ENCODE assay signal across 8 cellular contexts in genomic region chr15:60390931-60391501, GRCh38. TPM values are rescaled to one million over a fixed set of nuclear protein-coding genes. Genes with fewer than 3 reads are reported as not detected.
DNase-seq lines count a peak whose midpoint lies in the region; ATAC-seq and TF ChIP-seq lines count a peak whose summit lies in the region.

No MANE protein-coding gene starts in this region.

- H3K27ac Mint-ChIP-seq in endothelial cell (ENCODE audit: unreplicated experiment): peak overlapping the region; percentile 76
- H3K27ac Mint-ChIP-seq in natural killer cell treated with Interleukin-12 subunit alpha and Interleukin-12 subunit beta and Interleukin-15 and Interleukin-18, amount 100 ng/mL, for 72 hours: peak overlapping the region; percentile 66 to 85

- peaks cover 8% of the 10 kb centered on the region for H3K4me1 ChIP-seq in NT2/D1 (ENCODE audit: insufficient read depth, insufficient read length)

- H3K9me3 Mint-ChIP-seq in endothelial cell (ENCODE audit: unreplicated experiment): no peaks in the 10 kb centered on the region
- H3K9me3 Mint-ChIP-seq in natural killer cell treated with Interleukin-12 subunit alpha and Interleukin-12 subunit beta and Interleukin-15 and Interleukin-18, amount 100 ng/mL, for 72 hours: no peaks in the 10 kb centered on the region

- H3K27me3 ChIP-seq in NT2/D1 (ENCODE audit: insufficient read depth, insufficient read length): no peaks in the 10 kb centered on the region

- H3K4me1 Mint-ChIP-seq in endothelial cell (ENCODE audit: unreplicated experiment): peaks cover 37% of the 10 kb centered on the region
- peaks cover 55 to 68% of the 10 kb centered on the region in 2 donors for H3K4me1 Mint-ChIP-seq in natural killer cell treated with Interleukin-12 subunit alpha and Interleukin-12 subunit beta and Interleukin-15 and Interleukin-18, amount 100 ng/mL, for 72 hours (ENCODE audit: low read depth in 2 of 2)

- no peak overlapping the region for H3K9ac ChIP-seq in NT2/D1 (ENCODE audit: insufficient read length, low read depth)

- no peak for TF ChIP-seq CTCF in endothelial cell (IDR thresholded peaks at IDR 0.05; ENCODE audit: unreplicated experiment)

- H3K27me3 Mint-ChIP-seq in endothelial cell (ENCODE audit: unreplicated experiment): no peaks in the 10 kb centered on the region
- H3K27me3 Mint-ChIP-seq in natural killer cell treated with Interleukin-12 subunit alpha and Interleukin-12 subunit beta and Interleukin-15 and Interleukin-18, amount 100 ng/mL, for 72 hours: no peaks in the 10 kb centered on the region

- DNase-seq in EH (ENCODE audit: low read depth) (peak; percentile 92), NT2/D1 (ENCODE audit: low read depth, low spot score) (peak; percentile 80), endothelial cell (ENCODE audit: low spot score) (no peak), Ammon's horn (ENCODE audit: low spot score) (no peak), NCI-H1092 treated with DMSO at 0.1 percent for 48 hours (lab: John Stamatoyannopoulos, UW) (no peak)
- DNase-seq in natural killer cell treated with Interleukin-12 subunit alpha and Interleukin-12 subunit beta and Interleukin-15 and Interleukin-18, amount 100 ng/mL, for 72 hours (ENCODE audit: low spot score): no peak

- H3K4me3 Mint-ChIP-seq in endothelial cell (ENCODE audit: unreplicated experiment): no peak overlapping the region
- peak overlapping the region; percentile 37 for H3K4me3 Mint-ChIP-seq in natural killer cell treated with Interleukin-12 subunit alpha and Interleukin-12 subunit beta and Interleukin-15 and Interleukin-18, amount 100 ng/mL, for 72 hours

- H3K36me3 Mint-ChIP-seq in endothelial cell (ENCODE audit: low read depth, unreplicated experiment): peaks cover 4% of the 10 kb centered on the region
- peaks cover 10% of the 10 kb centered on the region for H3K36me3 Mint-ChIP-seq in natural killer cell treated with Interleukin-12 subunit alpha and Interleukin-12 subunit beta and Interleukin-15 and Interleukin-18, amount 100 ng/mL, for 72 hours

- ATAC-seq in natural killer cell treated with Interleukin-12 subunit alpha and Interleukin-12 subunit beta and Interleukin-15 and Interleukin-18, amount 100 ng/mL, for 72 hours: no peak
- ATAC-seq in GM18519 (IDR thresholded peaks at IDR 0.05; ENCODE audit: low FRiP score, unreplicated experiment) (no peak), HG02678 (IDR thresholded peaks at IDR 0.05; ENCODE audit: unreplicated experiment) (no peak)

- no peak overlapping the region for H3K4me3 ChIP-seq in NT2/D1 (ENCODE audit: insufficient read length, low read depth)

- H3K9me3 ChIP-seq in NT2/D1 (ENCODE audit: insufficient read depth, low read length): no peaks in the 10 kb centered on the region

- H3K36me3 ChIP-seq in NT2/D1 (ENCODE audit: insufficient read depth, insufficient read length, low read length): peaks cover 87% of the 10 kb centered on the region

RNA-seq across cellular contexts. Expression of gene ANXA2, which starts 6.8 kb away (rescaled TPM):
- 283 TPM for total RNA-seq in endothelial cell (ENCODE audit: unreplicated experiment)
- 100 to 1,000 TPM in 1 of 2 donors, 10 to 100 TPM in 1; 95.1 to 137 TPM for total RNA-seq in natural killer cell treated with Interleukin-12 subunit alpha and Interleukin-12 subunit beta and Interleukin-15 and Interleukin-18, amount 100 ng/mL, for 72 hours

Comparison
In these comparisons a context has a peak if more than half of its experiments do, and no peak if none do; other contexts are left out.
1. DNase-seq: peak in EH (single experiment) and NT2/D1 (single experiment); none in endothelial cell (single experiment), natural killer cell treated with Interleukin-12 subunit alpha and Interleukin-12 subunit beta and Interleukin-15 and Interleukin-18, amount 100 ng/mL, for 72 hours (single experiment), Ammon's horn (single experiment) and NCI-H1092 treated with DMSO at 0.1 percent for 48 hours (single experiment).